In genomic region chr12:124796303-124796957, GRCh38 we compare ENCODE assay signal across 19 cellular contexts.
DNase-seq lines count a peak whose midpoint lies in the region; ATAC-seq and TF ChIP-seq lines count a peak whose summit lies in the region.
"Had no signal": no experiment of that assay in that cellular context is flagged by ENCODE, and none has a peak within 500 bp of the region (broad histone marks: within the 10 kb centered on the region; RNA-seq: fewer than 3 reads in every experiment).

No MANE protein-coding gene starts in this region.

- H3K27me3 ChIP-seq in GM23338 (ENCODE audit: insufficient read depth): no peaks in the 10 kb centered on the region
- H3K27me3 ChIP-seq: dorsolateral prefrontal cortex had no signal

- H3K79me2 ChIP-seq in GM23338 (replicated peaks; ENCODE audit: insufficient read depth): no peaks in the 10 kb centered on the region

- H3K36me3 ChIP-seq in GM23338 (ENCODE audit: insufficient read depth): no peaks in the 10 kb centered on the region
- H3K36me3 ChIP-seq: prostate gland had no signal

- no peak for DNase-seq in activated CD4-positive, alpha-beta T cell treated with anti-CD3 and anti-CD28 coated beads, Interleukin-2, amount 10 ng/mL, durations not matched to agents 24 days and 14 days
- no peak for DNase-seq in activated CD4-positive, alpha-beta T cell treated with anti-CD3 and anti-CD28 coated beads for 48 hours
- DNase-seq in GM23338 (ENCODE audit: low spot score) (no peak), progenitor cell of endocrine pancreas (ENCODE audit: low spot score, unreplicated experiment) (no peak), HUDEP-2 (lab: John Stamatoyannopoulos, UW; ENCODE audit: unreplicated experiment in 76 of 76) (no peak), GDM1 (lab: John Stamatoyannopoulos, UW) (no peak), HuH-7 (ENCODE audit: low spot score) (no peak)
- DNase-seq: 8988T; activated B cell treated with CpG ODN at 0.5 μM for 24 hours; dorsolateral prefrontal cortex; GM23248; hypothalamus; left colon; NCI-H2029 treated with DMSO at 0.1 percent for 48 hours; NCI-H526 treated with DMSO at 0.1 percent for 48 hours; stimulated activated CD4-positive, alpha-beta T cell treated with anti-CD3 and anti-CD28 coated beads, Interleukin-12 subunit alpha, Interleukin-12 subunit beta, amount 100 ng/mL, for 4 hours had no signal

- H3F3A ChIP-seq in GM23338 (replicated peaks; ENCODE audit: low read depth): no peaks in the 10 kb centered on the region

- no peak overlapping the region for H3K4me2 ChIP-seq in GM23338

- no peak for TF ChIP-seq CTCF in GM23338 (conservative IDR thresholded peaks at IDR 0.05; ENCODE audit: low read depth in 2 of 2)
- no peak for TF ChIP-seq CTCF in progenitor cell of endocrine pancreas (IDR thresholded peaks at IDR 0.05; ENCODE audit: unreplicated experiment)

- peaks cover 7% of the 10 kb centered on the region for H3K36me3 Mint-ChIP-seq in activated CD4-positive, alpha-beta T cell treated with anti-CD3 and anti-CD28 coated beads, Interleukin-2, amount 10 ng/mL, durations not matched to agents 24 days and 14 days (ENCODE audit: low read depth)
- H3K36me3 Mint-ChIP-seq in GM23338 (ENCODE audit: low read depth) (peaks cover 26% of the 10 kb centered on the region), progenitor cell of endocrine pancreas (ENCODE audit: insufficient read depth) (peaks cover 11% of the 10 kb centered on the region)
- no peaks in the 10 kb centered on the region for H3K36me3 Mint-ChIP-seq in activated T-helper 17 cell treated with anti-CD3 and anti-CD28 coated beads, Interleukin-2, amount 50 U/mL, for 72 hours (ENCODE audit: low read depth)

- no peaks in the 10 kb centered on the region; the same call in 1 of the 2 replicates for H4K20me1 ChIP-seq in GM23338 (replicated peaks; ENCODE audit: insufficient read depth)

- no peak overlapping the region for H2AFZ ChIP-seq in GM23338
- H2AFZ ChIP-seq: GM23248 had no signal

- no peak overlapping the region for H3K27ac ChIP-seq in GM23338 (ENCODE audit: low read depth)
- H3K27ac ChIP-seq: GM23248, prostate gland had no signal

- H3K27me3 Mint-ChIP-seq in activated CD4-positive, alpha-beta T cell treated with anti-CD3 and anti-CD28 coated beads, Interleukin-2, amount 10 ng/mL, durations not matched to agents 24 days and 14 days: no peaks in the 10 kb centered on the region
- H3K27me3 Mint-ChIP-seq in GM23338 (ENCODE audit: insufficient read depth, low read depth, poor library complexity) (peaks cover 9% of the 10 kb centered on the region), progenitor cell of endocrine pancreas (peaks cover 5% of the 10 kb centered on the region)
- H3K27me3 Mint-ChIP-seq in activated T-helper 17 cell treated with anti-CD3 and anti-CD28 coated beads, Interleukin-2, amount 50 U/mL, for 72 hours: no peaks in the 10 kb centered on the region
- H3K27me3 Mint-ChIP-seq: activated B cell treated with CpG ODN at 0.5 μM for 24 hours had no signal

- peak overlapping the region; percentile 15 for H3K27ac Mint-ChIP-seq in activated CD4-positive, alpha-beta T cell treated with anti-CD3 and anti-CD28 coated beads, Interleukin-2, amount 10 ng/mL, durations not matched to agents 24 days and 14 days
- peak overlapping the region; percentile 88; the same call in 1 of the 2 replicates for H3K27ac Mint-ChIP-seq in GM23338
- peak overlapping the region; percentile 69 for H3K27ac Mint-ChIP-seq in activated T-helper 17 cell treated with anti-CD3 and anti-CD28 coated beads, Interleukin-2, amount 50 U/mL, for 72 hours
- peak overlapping the region; percentile 83 for H3K27ac Mint-ChIP-seq in progenitor cell of endocrine pancreas
- H3K27ac Mint-ChIP-seq: activated B cell treated with CpG ODN at 0.5 μM for 24 hours had no signal

- H3K4me1 ChIP-seq in GM23338 (ENCODE audit: insufficient read depth): peaks cover 11% of the 10 kb centered on the region
- H3K4me1 ChIP-seq: prostate gland had no signal

- intact Hi-C loops in activated CD4-positive, alpha-beta T cell treated with anti-CD3 and anti-CD28 coated beads, Interleukin-2, amount 10 ng/mL, durations not matched to agents 24 days and 14 days (cut with micrococcal nuclease): loop anchor here (2.0 kb wide), 1 partner anchor 22 kb away; no protein-coding TSS in a partner anchor

- no peak overlapping the region for H3K4me3 Mint-ChIP-seq in activated CD4-positive, alpha-beta T cell treated with anti-CD3 and anti-CD28 coated beads, Interleukin-2, amount 10 ng/mL, durations not matched to agents 24 days and 14 days
- H3K4me3 Mint-ChIP-seq in GM23338 (no peak overlapping the region; the same call in 2 of the 3 replicates), progenitor cell of endocrine pancreas (ENCODE audit: low read depth) (no peak overlapping the region)
- H3K4me3 Mint-ChIP-seq in activated T-helper 17 cell treated with anti-CD3 and anti-CD28 coated beads, Interleukin-2, amount 50 U/mL, for 72 hours: peak overlapping the region; percentile 57
- H3K4me3 Mint-ChIP-seq: activated B cell treated with CpG ODN at 0.5 μM for 24 hours had no signal

- H3K9me2 ChIP-seq in GM23338 (ENCODE audit: insufficient read depth): no peaks in the 10 kb centered on the region

- ATAC-seq in GM23338: no peak
- ATAC-seq in activated T-helper 17 cell treated with anti-CD3 and anti-CD28 coated beads, Interleukin-2, amount 50 U/mL, for 72 hours (replicated peaks): peak; percentile 85
- ATAC-seq: left colon, Panc1 had no signal

- peaks cover 10% of the 10 kb centered on the region for H3K4me1 Mint-ChIP-seq in activated CD4-positive, alpha-beta T cell treated with anti-CD3 and anti-CD28 coated beads, Interleukin-2, amount 10 ng/mL, durations not matched to agents 24 days and 14 days
- H3K4me1 Mint-ChIP-seq in GM23338: peaks cover 21% of the 10 kb centered on the region
- H3K4me1 Mint-ChIP-seq in activated T-helper 17 cell treated with anti-CD3 and anti-CD28 coated beads, Interleukin-2, amount 50 U/mL, for 72 hours: peaks cover 27% of the 10 kb centered on the region
- peaks cover 7% of the 10 kb centered on the region for H3K4me1 Mint-ChIP-seq in progenitor cell of endocrine pancreas (ENCODE audit: low read depth)

- no peaks in the 10 kb centered on the region for H3K9me3 Mint-ChIP-seq in activated CD4-positive, alpha-beta T cell treated with anti-CD3 and anti-CD28 coated beads, Interleukin-2, amount 10 ng/mL, durations not matched to agents 24 days and 14 days
- H3K9me3 Mint-ChIP-seq in GM23338: no peaks in the 10 kb centered on the region
- H3K9me3 Mint-ChIP-seq in activated T-helper 17 cell treated with anti-CD3 and anti-CD28 coated beads, Interleukin-2, amount 50 U/mL, for 72 hours: no peaks in the 10 kb centered on the region
- no peaks in the 10 kb centered on the region for H3K9me3 Mint-ChIP-seq in progenitor cell of endocrine pancreas (ENCODE audit: low read depth)

- no peak overlapping the region for H3K4me3 ChIP-seq in GM23338
- H3K4me3 ChIP-seq: dorsolateral prefrontal cortex, GM23248, prostate gland had no signal

TF ChIP-seq in GM23338, 12 proteins besides CTCF, POLR2A, EP300 and RAD21 (continues in another document):
- TF ChIP-seq REST (IDR thresholded peaks at IDR 0.05; ENCODE audit: unreplicated experiment) (no peak), ETS1 (IDR thresholded peaks at IDR 0.05) (no peak), ZNF114 (CRISPR knock-in tag; IDR thresholded peaks at IDR 0.05) (no peak), NANOG (IDR thresholded peaks at IDR 0.05; ENCODE audit: borderline replicate concordance) (no peak), EZH2 (IDR thresholded peaks at IDR 0.05; ENCODE audit: low read depth, unreplicated experiment) (no peak), JUNB (IDR thresholded peaks at IDR 0.05; ENCODE audit: unreplicated experiment) (no peak), CREB1 (CRISPR knock-in tag; IDR thresholded peaks at IDR 0.05; ENCODE audit: low read depth) (no peak), STAT1 (IDR thresholded peaks at IDR 0.05; ENCODE audit: unreplicated experiment) (no peak), EZH2phosphoT487 (IDR thresholded peaks at IDR 0.05; ENCODE audit: unreplicated experiment) (no peak)

Comparison
In these comparisons a context has a peak if more than half of its experiments do, and no peak if none do; other contexts are left out.
1. H3K27ac Mint-ChIP-seq: peak in every context shown above with its lines; median percentile 88 in GM23338; 83 in progenitor cell of endocrine pancreas; 69 in activated T-helper 17 cell treated with anti-CD3 and anti-CD28 coated beads, Interleukin-2, amount 50 U/mL, for 72 hours; 15 in activated CD4-positive, alpha-beta T cell treated with anti-CD3 and anti-CD28 coated beads, Interleukin-2, amount 10 ng/mL, durations not matched to agents 24 days and 14 days.